8 cellular contexts compared by ENCODE assay signal in the genomic region with DNA sequence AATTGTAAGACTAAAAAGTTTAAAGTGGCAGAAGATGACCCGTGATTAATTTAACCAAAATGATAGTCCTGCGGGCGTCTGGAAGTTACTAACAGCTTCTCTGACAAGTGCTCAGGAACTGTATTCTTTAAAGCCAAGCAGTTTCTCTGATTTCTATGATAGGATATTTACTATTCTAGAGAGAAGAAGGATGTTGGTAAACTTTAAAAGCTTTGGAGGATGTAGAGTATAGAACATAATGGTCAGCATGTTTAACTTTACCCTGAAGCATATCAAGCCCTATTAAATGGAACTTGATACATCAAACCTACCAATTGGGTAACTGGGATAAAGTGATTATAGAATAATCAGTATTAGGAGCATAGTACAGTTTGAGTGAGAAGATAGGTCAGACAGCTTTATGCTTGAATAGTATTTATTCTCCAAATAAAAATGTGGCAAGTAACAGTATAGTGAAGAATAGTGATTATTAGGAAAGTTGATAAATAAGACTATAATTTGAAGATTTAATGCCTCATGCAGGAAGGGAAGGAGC. TPM values are rescaled to one million over a fixed set of nuclear protein-coding genes. Genes with fewer than 3 reads are reported as not detected.
DNase-seq lines count a peak whose midpoint lies in the region; ATAC-seq and TF ChIP-seq lines count a peak whose summit lies in the region.

No MANE protein-coding gene starts in this region.

- H3K27ac Mint-ChIP-seq in stimulated activated naive CD8-positive, alpha-beta T cell treated with anti-CD3 and anti-CD28 coated beads, Interleukin-15, amount 100 ng/mL, for 72 hours: no peak overlapping the region

- no peak for TF ChIP-seq EP300 in SK-N-SH (IDR thresholded peaks at IDR 0.05; ENCODE audit: borderline replicate concordance in 1 of 2, low read depth in 1 of 2, low read length in 1 of 2)

- peaks cover 47% of the 10 kb centered on the region for H3K79me2 ChIP-seq in SK-N-SH (ENCODE audit: insufficient read depth)

- H3K4me2 ChIP-seq in SK-N-SH: peak overlapping the region; percentile 86

- H4K20me1 ChIP-seq in SK-N-SH (ENCODE audit: insufficient read depth): peaks cover 5% of the 10 kb centered on the region; the same call in 1 of the 2 replicates

- H3K9ac ChIP-seq in SK-N-SH: peak overlapping the region; percentile 60; the same call in 1 of the 2 replicates
- H3K9ac ChIP-seq in iPS-18a (ENCODE audit: low read length): no peak overlapping the region

- H3K9me2 ChIP-seq in SK-N-SH: no peaks in the 10 kb centered on the region

- POLR2A ChIA-PET in SK-N-SH (lab: Yijun Ruan, JAX): no interaction called here

- peak overlapping the region; percentile 84 to 87 for H3K4me3 ChIP-seq in SK-N-SH (ENCODE audit: low read depth in 2 of 2, low read length in 1 of 2)
- H3K4me3 ChIP-seq in WI38 (ENCODE audit: low read depth, low read length): peak overlapping the region; percentile 88
- H3K4me3 ChIP-seq in iPS-18a (ENCODE audit: low read length): peak overlapping the region; percentile 90

- no peak for TF ChIP-seq RAD21 in SK-N-SH (IDR thresholded peaks at IDR 0.05; ENCODE audit: low read length)

- peaks cover 13 to 20% of the 10 kb centered on the region in 2 experiments; a peak in 3 of 4 replicates for H3K4me1 ChIP-seq in SK-N-SH (ENCODE audit: control insufficient read depth in 1 of 2, insufficient read depth in 2 of 2, low read depth in 1 of 2, low read length in 1 of 2)
- peaks cover 61% of the 10 kb centered on the region for H3K4me1 ChIP-seq in iPS-18a (ENCODE audit: control insufficient read depth, low read depth, low read length)

- peaks cover 59% of the 10 kb centered on the region for H3K4me1 Mint-ChIP-seq in stimulated activated naive CD8-positive, alpha-beta T cell treated with anti-CD3 and anti-CD28 coated beads, Interleukin-15, amount 100 ng/mL, for 72 hours

- no peak for DNase-seq in SK-N-SH
- DNase-seq in stimulated activated naive CD8-positive, alpha-beta T cell treated with anti-CD3 and anti-CD28 coated beads, Interleukin-15, amount 100 ng/mL, for 72 hours: no peak
- DNase-seq in ecto neural progenitor cell (ENCODE audit: low spot score): no peak
- no peak for DNase-seq in HPDE6-E6E7 (ENCODE audit: extremely low spot score)
- no peak for DNase-seq in NCI-H1092 (lab: John Stamatoyannopoulos, UW)

- 4% methylated on average over 3 of the region's 3 CpGs for WGBS in SK-N-SH (ENCODE audit: low lambda C conversion rate)

- H3K9me3 ChIP-seq in SK-N-SH (no peaks in the 10 kb centered on the region), iPS-18a (ENCODE audit: control insufficient read depth, low read depth, low read length) (no peaks in the 10 kb centered on the region)

- no peaks in the 10 kb centered on the region for H3K27me3 Mint-ChIP-seq in stimulated activated naive CD8-positive, alpha-beta T cell treated with anti-CD3 and anti-CD28 coated beads, Interleukin-15, amount 100 ng/mL, for 72 hours

- H3K9me3 Mint-ChIP-seq in stimulated activated naive CD8-positive, alpha-beta T cell treated with anti-CD3 and anti-CD28 coated beads, Interleukin-15, amount 100 ng/mL, for 72 hours: no peaks in the 10 kb centered on the region

- no peak for ATAC-seq in SK-N-SH treated with all-trans-retinoic acid at 6 μM for 48 hours
- ATAC-seq in stimulated activated naive CD8-positive, alpha-beta T cell treated with anti-CD3 and anti-CD28 coated beads, Interleukin-15, amount 100 ng/mL, for 72 hours: no peak

- no peak for TF ChIP-seq CTCF in SK-N-SH (IDR thresholded peaks at IDR 0.05)
- TF ChIP-seq CTCF in WI38 (IDR thresholded peaks at IDR 0.05; ENCODE audit: low read depth, low read length): no peak

- H3K4me3 Mint-ChIP-seq in stimulated activated naive CD8-positive, alpha-beta T cell treated with anti-CD3 and anti-CD28 coated beads, Interleukin-15, amount 100 ng/mL, for 72 hours: peak overlapping the region; percentile 72 to 87

- H3K36me3 ChIP-seq in SK-N-SH (replicated peaks in 1 of 2; ENCODE audit: control insufficient read depth in 1 of 2, insufficient read depth in 2 of 2, low read length in 1 of 2) (no peaks in the 10 kb centered on the region), iPS-18a (ENCODE audit: control insufficient read depth, low read depth, low read length) (no peaks in the 10 kb centered on the region)

- H3F3A ChIP-seq in SK-N-SH (replicated peaks; ENCODE audit: insufficient read depth): peaks cover 7% of the 10 kb centered on the region

- CTCF ChIA-PET in SK-N-SH (lab: Yijun Ruan, JAX): interaction anchor here (1.2 kb wide), 1 partner anchor 130 kb away, joined by 3 read pairs; no protein-coding TSS in a partner anchor

- peak overlapping the region in 1 of 2 experiments; percentile 70; a peak in 1 of 4 replicates for H3K27ac ChIP-seq in SK-N-SH (ENCODE audit: low read depth in 2 of 2, low read length in 1 of 2)
- no peak overlapping the region for H3K27ac ChIP-seq in iPS-18a (ENCODE audit: low read length)

- peak overlapping the region; percentile 78 for H2AFZ ChIP-seq in SK-N-SH (ENCODE audit: low read depth)

- H3K27me3 ChIP-seq in SK-N-SH (ENCODE audit: insufficient read depth) (no peaks in the 10 kb centered on the region), iPS-18a (ENCODE audit: control insufficient read depth, insufficient read depth, low read length) (peaks cover 29% of the 10 kb centered on the region)

TF ChIP-seq in SK-N-SH, 30 proteins besides CTCF, POLR2A, EP300 and RAD21 (continues in another document):
- TF ChIP-seq, protein P1, sequence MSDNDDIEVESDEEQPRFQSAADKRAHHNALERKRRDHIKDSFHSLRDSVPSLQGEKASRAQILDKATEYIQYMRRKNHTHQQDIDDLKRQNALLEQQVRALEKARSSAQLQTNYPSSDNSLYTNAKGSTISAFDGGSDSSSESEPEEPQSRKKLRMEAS (IDR thresholded peaks at IDR 0.05; ENCODE audit: low read depth): no peak
- TF ChIP-seq CHD2 (IDR thresholded peaks at IDR 0.05; ENCODE audit: low read length, partially characterized antibody): no peak
- no peak for TF ChIP-seq FOXJ3 (CRISPR knock-in tag; IDR thresholded peaks at IDR 0.05)
- TF ChIP-seq, protein P2, sequence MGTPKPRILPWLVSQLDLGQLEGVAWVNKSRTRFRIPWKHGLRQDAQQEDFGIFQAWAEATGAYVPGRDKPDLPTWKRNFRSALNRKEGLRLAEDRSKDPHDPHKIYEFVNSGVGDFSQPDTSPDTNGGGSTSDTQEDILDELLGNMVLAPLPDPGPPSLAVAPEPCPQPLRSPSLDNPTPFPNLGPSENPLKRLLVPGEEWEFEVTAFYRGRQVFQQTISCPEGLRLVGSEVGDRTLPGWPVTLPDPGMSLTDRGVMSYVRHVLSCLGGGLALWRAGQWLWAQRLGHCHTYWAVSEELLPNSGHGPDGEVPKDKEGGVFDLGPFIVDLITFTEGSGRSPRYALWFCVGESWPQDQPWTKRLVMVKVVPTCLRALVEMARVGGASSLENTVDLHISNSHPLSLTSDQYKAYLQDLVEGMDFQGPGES (IDR thresholded peaks at IDR 0.05; ENCODE audit: low read depth, low read length): no peak
- no peak for TF ChIP-seq TEAD4 (IDR thresholded peaks at IDR 0.05; ENCODE audit: borderline replicate concordance, insufficient read depth)
- no peak for TF ChIP-seq FOXM1 (IDR thresholded peaks at IDR 0.05; ENCODE audit: low read depth)
- no peak for TF ChIP-seq TCF12 (IDR thresholded peaks at IDR 0.05)
- TF ChIP-seq NFIC (IDR thresholded peaks at IDR 0.05; ENCODE audit: borderline replicate concordance): no peak
- no peak for TF ChIP-seq EZH2phosphoT487 (IDR thresholded peaks at IDR 0.05; ENCODE audit: borderline replicate concordance, low read depth)
- TF ChIP-seq SMC3 (IDR thresholded peaks at IDR 0.05; ENCODE audit: low read depth, low read length): no peak

TF ChIP-seq in SK-N-SH treated with all-trans-retinoic acid at 6 μM for 48 hours, 23 proteins besides CTCF, POLR2A, EP300 and RAD21 (continues in another document):
- TF ChIP-seq ZNF8 (CRISPR knock-in tag; IDR thresholded peaks at IDR 0.05): no peak
- TF ChIP-seq, protein P3, sequence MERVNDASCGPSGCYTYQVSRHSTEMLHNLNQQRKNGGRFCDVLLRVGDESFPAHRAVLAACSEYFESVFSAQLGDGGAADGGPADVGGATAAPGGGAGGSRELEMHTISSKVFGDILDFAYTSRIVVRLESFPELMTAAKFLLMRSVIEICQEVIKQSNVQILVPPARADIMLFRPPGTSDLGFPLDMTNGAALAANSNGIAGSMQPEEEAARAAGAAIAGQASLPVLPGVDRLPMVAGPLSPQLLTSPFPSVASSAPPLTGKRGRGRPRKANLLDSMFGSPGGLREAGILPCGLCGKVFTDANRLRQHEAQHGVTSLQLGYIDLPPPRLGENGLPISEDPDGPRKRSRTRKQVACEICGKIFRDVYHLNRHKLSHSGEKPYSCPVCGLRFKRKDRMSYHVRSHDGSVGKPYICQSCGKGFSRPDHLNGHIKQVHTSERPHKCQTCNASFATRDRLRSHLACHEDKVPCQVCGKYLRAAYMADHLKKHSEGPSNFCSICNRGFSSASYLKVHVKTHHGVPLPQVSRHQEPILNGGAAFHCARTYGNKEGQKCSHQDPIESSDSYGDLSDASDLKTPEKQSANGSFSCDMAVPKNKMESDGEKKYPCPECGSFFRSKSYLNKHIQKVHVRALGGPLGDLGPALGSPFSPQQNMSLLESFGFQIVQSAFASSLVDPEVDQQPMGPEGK (CRISPR knock-in tag; IDR thresholded peaks at IDR 0.05; ENCODE audit: borderline replicate concordance): no peak
- TF ChIP-seq PPARA (CRISPR knock-in tag; IDR thresholded peaks at IDR 0.05; ENCODE audit: borderline replicate concordance): no peak
- no peak for TF ChIP-seq ESRRG (CRISPR knock-in tag; IDR thresholded peaks at IDR 0.05)

RNA-seq across cellular contexts. Expression of a gene that starts 1.8 kb away (rescaled TPM):
- 14.7 and 18.9 TPM in 2 replicates for polyA plus RNA-seq in SK-N-SH (2012; rRNA removed)
- 7.5 and 8.2 TPM in 2 replicates for polyA plus RNA-seq in SK-N-SH (2012; cell fraction: cytosol; rRNA removed)
- 26.0 and 48.9 TPM in 2 replicates for polyA plus RNA-seq in SK-N-SH (2012; cell fraction: nucleus; rRNA removed)
